Comparison of ENCODE assay signal across 1 cellular context in genomic region chr1:86460998-86461397, GRCh38.
TF ChIP-seq lines count a peak whose summit lies in the region.

No MANE protein-coding gene starts in this region.

TF ChIP-seq in GM23338, 12 proteins besides CTCF, POLR2A, EP300 and RAD21:
- TF ChIP-seq ZNF462 (CRISPR knock-in tag; IDR thresholded peaks at IDR 0.05) (no peak), JUNB (IDR thresholded peaks at IDR 0.05; ENCODE audit: unreplicated experiment) (no peak), ETS1 (IDR thresholded peaks at IDR 0.05) (no peak), POLR2AphosphoS5 (IDR thresholded peaks at IDR 0.05; ENCODE audit: low read depth) (no peak), ZNF331 (CRISPR knock-in tag; IDR thresholded peaks at IDR 0.05; ENCODE audit: low read depth) (no peak), EZH2 (IDR thresholded peaks at IDR 0.05; ENCODE audit: low read depth, unreplicated experiment) (no peak), NANOG (IDR thresholded peaks at IDR 0.05; ENCODE audit: borderline replicate concordance) (no peak), EZH2phosphoT487 (IDR thresholded peaks at IDR 0.05; ENCODE audit: unreplicated experiment) (no peak), STAT1 (IDR thresholded peaks at IDR 0.05; ENCODE audit: unreplicated experiment) (no peak), ZNF114 (CRISPR knock-in tag; IDR thresholded peaks at IDR 0.05) (no peak)
